In the genomic region with DNA sequence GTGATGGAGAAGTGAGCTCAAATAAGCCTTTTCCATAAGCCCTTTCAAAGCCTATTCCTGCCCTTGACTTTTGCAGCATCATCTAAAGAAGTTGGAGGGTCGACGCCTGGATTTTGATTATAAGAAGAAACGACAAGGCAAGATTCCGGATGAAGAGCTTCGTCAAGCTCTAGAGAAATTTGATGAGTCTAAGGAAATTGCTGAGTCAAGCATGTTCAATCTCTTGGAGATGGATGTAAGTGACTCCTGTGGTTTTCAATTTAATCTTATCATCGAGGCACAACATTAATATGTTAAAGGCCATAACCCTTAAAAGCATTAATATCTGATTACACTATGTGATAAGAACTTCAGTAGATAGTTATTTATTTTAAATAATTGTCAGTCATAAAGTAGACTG, we compare ENCODE assay signal across 11 cellular contexts.
"Had no signal": no experiment of that assay in that cellular context is flagged by ENCODE, and none has a peak within 500 bp of the region (broad histone marks: within the 10 kb centered on the region; RNA-seq: fewer than 3 reads in every experiment).

No MANE protein-coding gene starts in this region.

- ATAC-seq: GM23338, HCT116 had no signal

- H3K36me3 ChIP-seq: HAP-1 had no signal

- H3K4me3 ChIP-seq: GM23248, GM23338, HAP-1 had no signal

- H3K9ac ChIP-seq: GM23248 had no signal

- H3K9me3 ChIP-seq: HAP-1 had no signal

- FAIRE-seq: H1, H54 had no signal

- H3K27ac ChIP-seq: GM23248 had no signal

- H3K4me2 ChIP-seq: GM23338 had no signal

- H3K4me1 ChIP-seq: HAP-1 had no signal

- DNase-seq: GM23248, GOT3, H7, H9, HCEC 1CT, HFFc6 had no signal

- H2AFZ ChIP-seq: GM23248, GM23338 had no signal
